ENCODE assay signal across 30 cellular contexts in genomic region chr22:27347951-27348350, GRCh38.
DNase-seq lines count a peak whose midpoint lies in the region; TF ChIP-seq lines count a peak whose summit lies in the region.
"Had no signal": no experiment of that assay in that cellular context is flagged by ENCODE, and none has a peak within 500 bp of the region (broad histone marks: within the 10 kb centered on the region; RNA-seq: fewer than 3 reads in every experiment).

No MANE protein-coding gene starts in this region.

- H3K79me1 ChIP-seq in mesenchymal stem cell (replicated peaks; ENCODE audit: low read length, poor library complexity, severe bottlenecking), result no peaks in the 10 kb centered on the region

- no peak overlapping the region for H3K4ac ChIP-seq in mesenchymal stem cell (ENCODE audit: low read depth in 1 of 2, low read length in 2 of 2)

- H3K27me3 ChIP-seq in Karpas-422 (ENCODE audit: low read length), result 0 out of 2 replicates have a peak, but pooled peaks cover 3% of the 10 kb centered on the region
- peaks cover 0 to 23% of the 10 kb centered on the region in 2 experiments for H3K27me3 ChIP-seq in mesenchymal stem cell (ENCODE audit: control insufficient read depth in 1 of 2, insufficient read depth in 1 of 2, low read length in 2 of 2)
- H3K27me3 ChIP-seq in thyroid gland, result no peaks in the 10 kb centered on the region
- H3K27me3 ChIP-seq in spleen (replicated peaks in 1 of 7), result peaks cover 0 to 22% (median 0%) of the 10 kb centered on the region in 7 donors
- H3K27me3 ChIP-seq: breast epithelium, colonic mucosa had no signal

- no peak overlapping the region for H2AK5ac ChIP-seq in mesenchymal stem cell (ENCODE audit: low read length, severe bottlenecking)

- H3K9me3 ChIP-seq in Karpas-422 (ENCODE audit: low read length), result no peaks in the 10 kb centered on the region
- peaks cover 5% of the 10 kb centered on the region for H3K9me3 ChIP-seq in mesenchymal stem cell (ENCODE audit: control insufficient read depth, low read length)
- H3K9me3 ChIP-seq in thyroid gland, result no peaks in the 10 kb centered on the region
- peaks cover 0 to 29% (median 16%) of the 10 kb centered on the region in 8 donors for H3K9me3 ChIP-seq in spleen
- H3K9me3 ChIP-seq: colonic mucosa, transverse colon had no signal

- H3K4me3 ChIP-seq in Karpas-422 (ENCODE audit: low read length) (no peak overlapping the region), mesenchymal stem cell (ENCODE audit: insufficient read depth in 1 of 2, low read depth in 1 of 2, low read length in 2 of 2) (no peak overlapping the region), thyroid gland (replicated peaks in 1 of 3) (no peak overlapping the region), spleen (no peak overlapping the region)
- H3K4me3 ChIP-seq: breast epithelium, colonic mucosa, heart left ventricle, smooth muscle cell, transverse colon had no signal

- H3K18ac ChIP-seq in mesenchymal stem cell (ENCODE audit: low read depth in 1 of 2, low read length in 2 of 2), result no peak overlapping the region

- H3K23ac ChIP-seq in mesenchymal stem cell (ENCODE audit: low read length in 2 of 2), result no peak overlapping the region

- H3K4me2 ChIP-seq in Karpas-422 (ENCODE audit: low read depth, low read length, poor library complexity, severe bottlenecking), result no peak overlapping the region
- H3K4me2 ChIP-seq in mesenchymal stem cell (ENCODE audit: low read length, poor library complexity, severe bottlenecking), result no peak overlapping the region
- H3K4me2 ChIP-seq: KMS-11, smooth muscle cell had no signal

- H3K9me2 ChIP-seq in Karpas-422 (replicated peaks; ENCODE audit: insufficient read depth, low read length), result no peaks in the 10 kb centered on the region

- H3K9ac ChIP-seq in Karpas-422 (ENCODE audit: low read length) (no peak overlapping the region), mesenchymal stem cell (ENCODE audit: low read length) (no peak overlapping the region)
- H3K9ac ChIP-seq: KMS-11 had no signal

- no peak overlapping the region for H3K27ac ChIP-seq in Karpas-422 (ENCODE audit: low read length)
- H3K27ac ChIP-seq in mesenchymal stem cell (ENCODE audit: low read length, poor library complexity, severe bottlenecking), result peak overlapping the region; percentile 76
- H3K27ac ChIP-seq in thyroid gland, result peak overlapping the region; percentile 84 to 86 (median 85)
- H3K27ac ChIP-seq in caudate nucleus (ENCODE audit: low read depth, low read length), result no peak overlapping the region
- H3K27ac ChIP-seq in spleen, result no peak overlapping the region
- H3K27ac ChIP-seq: breast epithelium, C4-2B, colonic mucosa, heart left ventricle, KMS-11, transverse colon, WERI-Rb-1 had no signal

- no peak overlapping the region for H2BK15ac ChIP-seq in mesenchymal stem cell (ENCODE audit: low read depth, poor library complexity, severe bottlenecking)

- no peak overlapping the region for H4K91ac ChIP-seq in mesenchymal stem cell (ENCODE audit: low read length)

- H3K4me1 ChIP-seq in Karpas-422 (ENCODE audit: low read length), result peaks cover 23% of the 10 kb centered on the region
- peaks cover 3% of the 10 kb centered on the region for H3K4me1 ChIP-seq in mesenchymal stem cell (ENCODE audit: control insufficient read depth, insufficient read depth, low read depth, low read length)
- peaks cover 39 to 48% of the 10 kb centered on the region in 2 donors for H3K4me1 ChIP-seq in thyroid gland
- H3K4me1 ChIP-seq in spleen, result no peaks in the 10 kb centered on the region
- H3K4me1 ChIP-seq: breast epithelium, Caco-2, colonic mucosa, heart left ventricle, transverse colon had no signal

- TF ChIP-seq CTCF in thyroid gland (IDR thresholded peaks at IDR 0.05), result no peak
- no peak for TF ChIP-seq CTCF in spleen (IDR thresholded peaks at IDR 0.05 in 8 of 11, conservative IDR thresholded peaks at IDR 0.05 in 3 of 11)

- no peak overlapping the region for H2BK5ac ChIP-seq in mesenchymal stem cell (ENCODE audit: low read depth, low read length, poor library complexity, severe bottlenecking)

- H4K20me1 ChIP-seq in Karpas-422 (ENCODE audit: insufficient read depth, low read depth, low read length), result no peaks in the 10 kb centered on the region

- DNase-seq in Karpas-422 (peak; percentile 55), astrocyte of the hippocampus (ENCODE audit: low read depth, low spot score) (peak; percentile 69), mesenchymal stem cell (no peak), thyroid gland (peak; percentile 78 to 81), LoVo (ENCODE audit: low spot score) (no peak), caudate nucleus (lab: John Stamatoyannopoulos, UW) (no peak), spleen (no peak)
- DNase-seq: activated CD4-positive, alpha-beta T cell treated with anti-CD3 and anti-CD28 coated beads, Interleukin-2, amount 50 U/mL, for 1 hour; activated CD8-positive, alpha-beta memory T cell treated with anti-CD3 and anti-CD28 coated beads, Interleukin-2, amount 10 ng/mL, durations not matched to agents 7 days and 5 days; activated naive CD4-positive, alpha-beta T cell; activated T-cell treated with anti-CD3 and anti-CD28 coated beads, Interleukin-2, amount 50 U/mL, for 48 hours; Caco-2; colonic mucosa; DND-41; effector memory CD4-positive, alpha-beta T cell; heart left ventricle; mesendoderm; NCI-H1436 treated with DMSO at 0.1 percent for 48 hours; NCI-H2107; NCI-H446 treated with DMSO at 0.1 percent for 48 hours; NCI-H82; nucleus accumbens; OCI-M1; T1000; transverse colon; WERI-Rb-1 had no signal

- H3K14ac ChIP-seq in mesenchymal stem cell (ENCODE audit: low read length in 2 of 2), result no peak overlapping the region

- peak in 1 of 2 donors; percentile 18 for TF ChIP-seq POLR2A in thyroid gland (IDR thresholded peaks at IDR 0.05)
- TF ChIP-seq POLR2A in spleen (IDR thresholded peaks at IDR 0.05), result no peak

- WGBS in mesenchymal stem cell, result 65% methylated on average over 4 of the region's 5 CpGs
- 34 to 44% methylated on average over 5 of the region's 5 CpGs for WGBS in thyroid gland, 2 donors
- 64 to 76% (median 71%) methylated on average over 5 of the region's 5 CpGs for WGBS in spleen, 5 donors

- H2AFZ ChIP-seq in Karpas-422 (ENCODE audit: low read length), result no peak overlapping the region
- no peak overlapping the region for H2AFZ ChIP-seq in mesenchymal stem cell (ENCODE audit: low read depth, low read length)

- no peak overlapping the region for H2BK12ac ChIP-seq in mesenchymal stem cell (ENCODE audit: low read length in 2 of 2)

- no peak overlapping the region for H4K8ac ChIP-seq in mesenchymal stem cell (ENCODE audit: low read length)

- intact Hi-C loops in thyroid gland (cut with DNase I) (no loop called here), spleen (cut with DNase I; ENCODE audit: low total_unique reads) (no loop called here)

- H2BK120ac ChIP-seq in mesenchymal stem cell (ENCODE audit: low read depth, low read length), result no peak overlapping the region

- H3K36me3 ChIP-seq in Karpas-422 (ENCODE audit: insufficient read depth, low read length), result no peaks in the 10 kb centered on the region
- H3K36me3 ChIP-seq in mesenchymal stem cell (ENCODE audit: control insufficient read depth in 1 of 2, insufficient read depth in 2 of 2, low read depth in 1 of 2, low read length in 2 of 2), result no peaks in the 10 kb centered on the region
- H3K36me3 ChIP-seq in thyroid gland, result no peaks in the 10 kb centered on the region
- no peaks in the 10 kb centered on the region for H3K36me3 ChIP-seq in spleen
- H3K36me3 ChIP-seq: breast epithelium, colonic mucosa, heart left ventricle, transverse colon, WERI-Rb-1 had no signal

- no peaks in the 10 kb centered on the region for H3K79me2 ChIP-seq in Karpas-422 (ENCODE audit: low read length)

Comparison
In these comparisons a context has a peak if more than half of its experiments do, and no peak if none do; other contexts are left out.
1. DNase-seq: peak in Karpas-422 (single experiment), astrocyte of the hippocampus (single experiment) and thyroid gland (2 of 2); none in mesenchymal stem cell (single experiment), LoVo (single experiment), caudate nucleus (0 of 61) and spleen (single experiment).
2. H3K27ac ChIP-seq: peak in mesenchymal stem cell (single experiment) and thyroid gland (3 of 3); none in Karpas-422 (single experiment), caudate nucleus (single experiment) and spleen (0 of 8).